ENCODE assay signal across 14 cellular contexts in the genomic region with DNA sequence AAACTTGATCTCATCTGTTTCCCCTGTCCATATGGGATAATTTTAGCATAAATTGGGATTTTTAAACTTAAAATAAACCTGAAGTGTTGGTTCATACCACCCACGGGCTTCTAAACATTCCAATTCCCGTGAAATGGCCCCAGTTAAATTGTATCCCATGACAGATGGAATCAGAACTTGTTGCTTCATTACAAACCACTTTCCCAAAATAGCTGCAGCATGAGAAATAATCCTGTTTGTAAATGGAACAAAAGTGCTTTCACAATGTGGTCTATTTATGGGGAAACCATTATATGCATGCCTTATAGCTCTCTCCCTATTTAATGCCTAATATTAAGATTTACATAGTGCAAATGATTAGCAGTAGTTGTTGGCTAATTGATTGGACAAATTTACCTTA. TPM values are rescaled to one million over a fixed set of nuclear protein-coding genes. Genes with fewer than 3 reads are reported as not detected.
DNase-seq lines count a peak whose midpoint lies in the region; TF ChIP-seq lines count a peak whose summit lies in the region.
"Had no signal": no experiment of that assay in that cellular context is flagged by ENCODE, and none has a peak within 500 bp of the region (broad histone marks: within the 10 kb centered on the region; RNA-seq: fewer than 3 reads in every experiment).

No MANE protein-coding gene starts in this region.

- no peak overlapping the region for H2BK15ac ChIP-seq in H9 (ENCODE audit: low read depth, low read length)

- no peak overlapping the region for H4K5ac ChIP-seq in H9 (ENCODE audit: insufficient read length, low read depth, low read length)

- H3K23ac ChIP-seq in H9 (ENCODE audit: insufficient read length, low read depth, low read length) = no peak overlapping the region

- H3K27ac ChIP-seq in osteoblast (ENCODE audit: low read depth, low read length) (peak overlapping the region; percentile 42), H9 (ENCODE audit: insufficient read length, low read depth, low read length) (no peak overlapping the region)
- H3K27ac ChIP-seq: Peyer's patch, upper lobe of left lung had no signal

- H3K36me3 Mint-ChIP-seq in H9 (ENCODE audit: insufficient read depth in 1 of 3, low read depth in 3 of 3) = no peaks in the 10 kb centered on the region
- H3K36me3 Mint-ChIP-seq: WTC11 had no signal

- H3K14ac ChIP-seq in H9 (ENCODE audit: insufficient read depth, low read length) = no peak overlapping the region

- no peak overlapping the region for H3K9ac ChIP-seq in H9 (ENCODE audit: extremely low read depth, insufficient read length, low read length)

- no peak overlapping the region for H3K56ac ChIP-seq in H9 (ENCODE audit: insufficient read length, low read depth, low read length)

- H3K4me3 ChIP-seq in osteoblast (ENCODE audit: insufficient read depth, low read length) = no peak overlapping the region
- H3K4me3 ChIP-seq: Peyer's patch, upper lobe of left lung had no signal

- H3K27ac Mint-ChIP-seq in H9 = no peak overlapping the region
- H3K27ac Mint-ChIP-seq: activated T-helper 17 cell treated with anti-CD3 and anti-CD28 coated beads, Interleukin-2, amount 50 U/mL, for 72 hours; dendritic cell treated with granulocyte-macrophage colony-stimulating factor and Interleukin-4, amounts not matched to agents 40 ng/mL and 50 ng/mL, for 4 days; WTC11 had no signal

- H3K27me3 Mint-ChIP-seq in H9 (ENCODE audit: low read depth) = no peaks in the 10 kb centered on the region
- H3K27me3 Mint-ChIP-seq: dendritic cell treated with granulocyte-macrophage colony-stimulating factor and Interleukin-4, amounts not matched to agents 40 ng/mL and 50 ng/mL, for 4 days had no signal

- H2BK12ac ChIP-seq in H9 (ENCODE audit: insufficient read length, low read depth, low read length) = no peak overlapping the region

- no peak overlapping the region for H2AFZ ChIP-seq in osteoblast (ENCODE audit: low read length)
- H2AFZ ChIP-seq in H9 (ENCODE audit: low read length) = no peak overlapping the region

- H3K9me3 Mint-ChIP-seq in H9 = no peaks in the 10 kb centered on the region
- H3K9me3 Mint-ChIP-seq: activated T-helper 17 cell treated with anti-CD3 and anti-CD28 coated beads, Interleukin-2, amount 50 U/mL, for 72 hours; dendritic cell treated with granulocyte-macrophage colony-stimulating factor and Interleukin-4, amounts not matched to agents 40 ng/mL and 50 ng/mL, for 4 days; WTC11 had no signal

- peak; percentile 60 for DNase-seq in G401 (ENCODE audit: low spot score)
- peak; percentile 52 for DNase-seq in NCI-H1694 (lab: John Stamatoyannopoulos, UW)
- peak; percentile 47 for DNase-seq in astrocyte of the hippocampus (ENCODE audit: low read depth, low spot score)
- peak; percentile 77 for DNase-seq in osteoblast (ENCODE audit: insufficient read length, low spot score, missing footprints)
- no peak for DNase-seq in H9
- no peak for DNase-seq in NCI-H2081 treated with DMSO at 0.1 percent for 48 hours (lab: John Stamatoyannopoulos, UW)
- DNase-seq in SW480 (ENCODE audit: low spot score) = no peak
- DNase-seq: GF-D8, Peyer's patch, right cardiac atrium, upper lobe of left lung had no signal

- H4K20me1 ChIP-seq in osteoblast (ENCODE audit: insufficient read depth, low read length) (no peaks in the 10 kb centered on the region), H9 (ENCODE audit: control insufficient read depth, insufficient read depth, insufficient read length) (no peaks in the 10 kb centered on the region)

- H3K36me3 ChIP-seq in osteoblast (ENCODE audit: insufficient read depth, low read length) = no peaks in the 10 kb centered on the region
- H3K36me3 ChIP-seq: Peyer's patch, upper lobe of left lung had no signal

- H3K9me3 ChIP-seq in osteoblast (ENCODE audit: low read depth, low read length) = no peaks in the 10 kb centered on the region
- no peaks in the 10 kb centered on the region for H3K9me3 ChIP-seq in H9 (ENCODE audit: control insufficient read depth, low read depth, low read length)
- H3K9me3 ChIP-seq: Peyer's patch, upper lobe of left lung had no signal

- H2BK5ac ChIP-seq in H9 (ENCODE audit: insufficient read length, low read length) = no peak overlapping the region

- in situ Hi-C loops in G401 (cut with HindIII; ENCODE audit: low sequenced_read_pairs) = no loop called here

- no peak overlapping the region for H2AK5ac ChIP-seq in H9 (ENCODE audit: insufficient read length, low read length)

- peaks cover 18% of the 10 kb centered on the region for H3K4me1 ChIP-seq in osteoblast (ENCODE audit: insufficient read depth, low read length)
- no peaks in the 10 kb centered on the region for H3K4me1 ChIP-seq in H9 (ENCODE audit: insufficient read depth, low read length)
- H3K4me1 ChIP-seq: Peyer's patch had no signal

- H2BK120ac ChIP-seq in H9 (ENCODE audit: low read depth, low read length, poor library complexity, severe bottlenecking) = no peak overlapping the region

- H3K79me2 ChIP-seq in osteoblast (ENCODE audit: insufficient read depth, low read length) (no peaks in the 10 kb centered on the region), H9 (ENCODE audit: insufficient read depth, low read length) (no peaks in the 10 kb centered on the region)

- no peaks in the 10 kb centered on the region for H3K23me2 ChIP-seq in H9 (ENCODE audit: insufficient read length, low read depth, low read length, poor library complexity, severe bottlenecking)

- H3K4me2 ChIP-seq in osteoblast (ENCODE audit: insufficient read depth, low read length) (peak overlapping the region; percentile 44), H9 (ENCODE audit: insufficient read depth, insufficient read length, low read length) (no peak overlapping the region)

- H3K4me3 Mint-ChIP-seq in H9 = no peak overlapping the region
- H3K4me3 Mint-ChIP-seq: activated T-helper 17 cell treated with anti-CD3 and anti-CD28 coated beads, Interleukin-2, amount 50 U/mL, for 72 hours; dendritic cell treated with granulocyte-macrophage colony-stimulating factor and Interleukin-4, amounts not matched to agents 40 ng/mL and 50 ng/mL, for 4 days; WTC11 had no signal

- no peak overlapping the region for H4K91ac ChIP-seq in H9 (ENCODE audit: insufficient read length, low read depth, low read length)

- H3K27me3 ChIP-seq in osteoblast (ENCODE audit: insufficient read depth, low read length) (no peaks in the 10 kb centered on the region), H9 (ENCODE audit: insufficient read depth, low read length) (no peaks in the 10 kb centered on the region)
- H3K27me3 ChIP-seq: Peyer's patch, upper lobe of left lung had no signal

- H3K4ac ChIP-seq in H9 (ENCODE audit: low read depth, low read length) = no peak overlapping the region

- TF ChIP-seq CTCF in osteoblast (IDR thresholded peaks at IDR 0.05; ENCODE audit: extremely low read depth, low read depth, low read length) (no peak), H9 (conservative IDR thresholded peaks at IDR 0.05) (no peak)

- H3T11ph ChIP-seq in H9 (ENCODE audit: low read length) = no peak overlapping the region

- H3K18ac ChIP-seq in H9 (ENCODE audit: insufficient read length, low read depth, low read length) = no peak overlapping the region

- H2BK20ac ChIP-seq in H9 (ENCODE audit: low read depth, low read length, poor library complexity, severe bottlenecking) = no peak overlapping the region

- no peaks in the 10 kb centered on the region for H3K79me1 ChIP-seq in H9 (ENCODE audit: insufficient read depth, low read depth, low read length, poor library complexity, severe bottlenecking)

- no peak overlapping the region for H4K8ac ChIP-seq in H9 (replicated peaks; ENCODE audit: insufficient read length, low read depth, low read length)

- WGBS in H9 (ENCODE audit: extremely low coverage, insufficient read length, low lambda C conversion rate) = no CpG with 5 or more reads among the region's 2 CpGs

- peaks cover 9 to 11% of the 10 kb centered on the region in 2 experiments; a peak in 3 of 4 replicates for H3K4me1 Mint-ChIP-seq in H9
- H3K4me1 Mint-ChIP-seq: activated T-helper 17 cell treated with anti-CD3 and anti-CD28 coated beads, Interleukin-2, amount 50 U/mL, for 72 hours; WTC11 had no signal

RNA-seq across cellular contexts. Expression of a gene that starts 15.9 kb away (rescaled TPM):
- total RNA-seq in G401 (2014; rRNA removed; shearing (Covaris generic)) = 2.9 and 3.4 TPM in 2 replicates
- total RNA-seq in osteoblast (2.2 and 2.4 TPM in 2 replicates), H9 (2021) (3.4 and 4.4 TPM in 2 replicates)
- total RNA-seq: activated T-helper 17 cell treated with anti-CD3 and anti-CD28 coated beads, Interleukin-2, amount 50 U/mL, for 72 hours had no signal

Comparison
In these comparisons a context has a peak if more than half of its experiments do, and no peak if none do; other contexts are left out.
1. DNase-seq: peak in G401 (single experiment), NCI-H1694 (single experiment), astrocyte of the hippocampus (single experiment) and osteoblast (single experiment); none in H9 (single experiment), NCI-H2081 treated with DMSO at 0.1 percent for 48 hours (single experiment) and SW480 (single experiment).